Comparison of ENCODE assay signal across 1 cellular context in genomic region chr19:29680937-29681336, GRCh38.
TF ChIP-seq lines count a peak whose summit lies in the region.

No MANE protein-coding gene starts in this region.

TF ChIP-seq in HepG2, 621 proteins besides CTCF, POLR2A, EP300 and RAD21:
- TF ChIP-seq MIXL1 (CRISPR knock-in tag; IDR thresholded peaks at IDR 0.05) (no peak), ZNF879 (CRISPR knock-in tag; IDR thresholded peaks at IDR 0.05) (no peak), HNRNPL (IDR thresholded peaks at IDR 0.05; ENCODE audit: low read depth, low read length) (0 out of 2 replicates have a peak, but pooled peaks have one; percentile 3)
